In the genomic region with DNA sequence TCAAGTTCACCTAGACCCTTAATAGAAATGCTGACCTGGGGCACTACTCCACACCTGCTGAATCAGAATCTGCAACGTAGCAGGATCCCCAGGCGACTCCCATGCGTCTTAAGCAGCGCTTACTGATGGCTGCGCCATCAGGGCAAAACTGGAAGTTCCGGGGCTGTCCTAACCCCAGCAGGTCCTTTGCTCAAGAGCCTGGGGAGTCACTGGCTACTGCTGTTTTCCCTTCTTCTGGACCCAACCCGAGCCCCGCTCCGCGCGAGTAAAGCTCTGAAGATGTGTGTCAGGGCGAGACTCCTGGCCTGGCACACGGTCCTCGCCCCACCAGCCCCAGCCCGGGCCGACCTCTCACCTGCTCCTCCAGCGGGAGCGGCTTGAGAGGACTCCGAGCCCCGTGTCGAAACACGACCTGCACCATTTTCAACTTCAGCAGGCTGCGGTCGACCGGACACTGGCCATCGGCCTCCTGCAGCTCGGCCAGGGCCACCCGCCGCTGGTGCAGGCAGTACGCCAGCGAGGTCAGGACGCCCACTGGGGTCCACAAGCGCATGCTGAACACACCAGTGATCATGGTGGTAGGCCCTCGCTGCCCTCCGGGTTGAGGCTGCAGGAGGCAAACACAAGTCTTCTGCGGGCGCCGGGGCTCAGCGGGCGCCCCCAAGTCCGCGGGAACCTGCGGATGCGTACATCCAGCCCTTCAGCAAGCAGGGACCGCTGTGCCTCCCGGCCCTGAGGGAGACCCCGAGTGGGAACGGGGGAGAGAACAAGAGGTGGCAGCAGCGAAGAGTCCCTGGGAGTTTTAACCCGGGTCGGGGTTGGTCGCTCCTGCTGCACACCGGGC, we compare ENCODE assay signal across 8 cellular contexts. TPM values are rescaled to one million over a fixed set of nuclear protein-coding genes. Genes with fewer than 3 reads are reported as not detected.
DNase-seq lines count a peak whose midpoint lies in the region; ATAC-seq and TF ChIP-seq lines count a peak whose summit lies in the region.

No MANE protein-coding gene starts in this region.

- no peak for TF ChIP-seq CTCF in AG04449 (IDR thresholded peaks at IDR 0.05; ENCODE audit: insufficient read depth, low read length, missing control alignments)

- H3K9me3 ChIP-seq in esophagus (ENCODE audit: control insufficient read depth in 2 of 2, insufficient read depth in 1 of 2, low read depth in 1 of 2, low read length in 1 of 2), result no peaks in the 10 kb centered on the region
- no peaks in the 10 kb centered on the region for H3K9me3 ChIP-seq in muscle layer of colon (ENCODE audit: low read length)

- peak overlapping the region; percentile 95 to 98 for H3K4me3 Mint-ChIP-seq in stimulated activated naive CD8-positive, alpha-beta T cell treated with anti-CD3 and anti-CD28 coated beads, Interleukin-15, amount 100 ng/mL, for 72 hours

- H3K27ac Mint-ChIP-seq in stimulated activated naive CD8-positive, alpha-beta T cell treated with anti-CD3 and anti-CD28 coated beads, Interleukin-15, amount 100 ng/mL, for 72 hours, result peak overlapping the region; percentile 89 to 95

- H3K9me3 Mint-ChIP-seq in stimulated activated naive CD8-positive, alpha-beta T cell treated with anti-CD3 and anti-CD28 coated beads, Interleukin-15, amount 100 ng/mL, for 72 hours, result no peaks in the 10 kb centered on the region

- H3K27ac ChIP-seq in esophagus (ENCODE audit: low read depth in 2 of 2, low read length in 1 of 2) (peak overlapping the region; percentile 66 to 72), muscle layer of colon (ENCODE audit: low read depth, low read length) (peak overlapping the region; percentile 80)

- ATAC-seq in GM18511 (IDR thresholded peaks at IDR 0.05; ENCODE audit: unreplicated experiment) (peak; percentile 41), HG03025 (IDR thresholded peaks at IDR 0.05; ENCODE audit: low FRiP score, unreplicated experiment) (peak; percentile 41)
- ATAC-seq in stimulated activated naive CD8-positive, alpha-beta T cell treated with anti-CD3 and anti-CD28 coated beads, Interleukin-15, amount 100 ng/mL, for 72 hours, result peak; percentile 72

- peaks cover 21% of the 10 kb centered on the region for H3K4me1 Mint-ChIP-seq in stimulated activated naive CD8-positive, alpha-beta T cell treated with anti-CD3 and anti-CD28 coated beads, Interleukin-15, amount 100 ng/mL, for 72 hours

- peaks cover 6% of the 10 kb centered on the region for H3K27me3 Mint-ChIP-seq in stimulated activated naive CD8-positive, alpha-beta T cell treated with anti-CD3 and anti-CD28 coated beads, Interleukin-15, amount 100 ng/mL, for 72 hours

- CTCF ChIA-PET in AG04449 (lab: Yijun Ruan, JAX), result interaction anchor here (1.2 to 1.8 kb wide), 4 partner anchors 24 to 223 kb away, joined by 3 to 6 read pairs (median 4); no protein-coding TSS in a partner anchor

- peak overlapping the region; percentile 32 for H3K9ac ChIP-seq in muscle layer of colon (ENCODE audit: low read length)

- H3K27me3 ChIP-seq in esophagus (ENCODE audit: control insufficient read depth in 1 of 2, insufficient read depth in 2 of 2, low read length in 2 of 2) (no peaks in the 10 kb centered on the region), muscle layer of colon (ENCODE audit: control insufficient read depth in 1 of 2, insufficient read depth in 2 of 2, low read length in 2 of 2) (no peaks in the 10 kb centered on the region)

- H3K4me1 ChIP-seq in esophagus (ENCODE audit: control insufficient read depth in 2 of 2, insufficient read depth in 2 of 2, low read length in 1 of 2) (no peaks in the 10 kb centered on the region), muscle layer of colon (ENCODE audit: insufficient read depth, low read length) (peaks cover 10% of the 10 kb centered on the region)

- POLR2A ChIA-PET in AG04449 (lab: Yijun Ruan, JAX), result interaction anchor here (0.8 kb wide), 1 partner anchor 369 kb away, joined by 3 read pairs; no protein-coding TSS in a partner anchor

- DNase-seq in AG04449 (ENCODE audit: low read depth, low spot score), result no peak
- DNase-seq in NCI-H510A treated with DMSO at 0.1 percent for 48 hours (lab: John Stamatoyannopoulos, UW), result peak; percentile 63
- peak; percentile 44 for DNase-seq in activated CD8-positive, alpha-beta memory T cell treated with anti-CD3 and anti-CD28 coated beads, Interleukin-2, amount 50 U/mL, for 4 hours
- peak; percentile 60 to 61 for DNase-seq in stimulated activated naive CD8-positive, alpha-beta T cell treated with anti-CD3 and anti-CD28 coated beads, Interleukin-15, amount 100 ng/mL, for 72 hours

- WGBS in esophagus, 2 donors, result 0 to 1% methylated on average over 53 of the region's 53 CpGs

- H3K4me3 ChIP-seq in AG04449 (ENCODE audit: low read depth, low read length) (peak overlapping the region; percentile 75), esophagus (ENCODE audit: low read depth in 1 of 2, low read length in 2 of 2) (peak overlapping the region; percentile 73 to 80), muscle layer of colon (ENCODE audit: low read depth in 1 of 2, low read length in 2 of 2) (peak overlapping the region; percentile 86 to 93)

- H3K36me3 ChIP-seq in esophagus (ENCODE audit: control insufficient read depth in 2 of 2, insufficient read depth in 2 of 2, low read length in 1 of 2) (no peaks in the 10 kb centered on the region), muscle layer of colon (ENCODE audit: insufficient read depth, low read length) (no peaks in the 10 kb centered on the region)

RNA-seq across cellular contexts. Expression of a gene that starts 0.6 kb away (rescaled TPM):
- polyA plus RNA-seq in esophagus, result 1 to 10 TPM; 8.0 to 8.5 TPM
